1 cellular context compared by ENCODE assay signal in the genomic region with DNA sequence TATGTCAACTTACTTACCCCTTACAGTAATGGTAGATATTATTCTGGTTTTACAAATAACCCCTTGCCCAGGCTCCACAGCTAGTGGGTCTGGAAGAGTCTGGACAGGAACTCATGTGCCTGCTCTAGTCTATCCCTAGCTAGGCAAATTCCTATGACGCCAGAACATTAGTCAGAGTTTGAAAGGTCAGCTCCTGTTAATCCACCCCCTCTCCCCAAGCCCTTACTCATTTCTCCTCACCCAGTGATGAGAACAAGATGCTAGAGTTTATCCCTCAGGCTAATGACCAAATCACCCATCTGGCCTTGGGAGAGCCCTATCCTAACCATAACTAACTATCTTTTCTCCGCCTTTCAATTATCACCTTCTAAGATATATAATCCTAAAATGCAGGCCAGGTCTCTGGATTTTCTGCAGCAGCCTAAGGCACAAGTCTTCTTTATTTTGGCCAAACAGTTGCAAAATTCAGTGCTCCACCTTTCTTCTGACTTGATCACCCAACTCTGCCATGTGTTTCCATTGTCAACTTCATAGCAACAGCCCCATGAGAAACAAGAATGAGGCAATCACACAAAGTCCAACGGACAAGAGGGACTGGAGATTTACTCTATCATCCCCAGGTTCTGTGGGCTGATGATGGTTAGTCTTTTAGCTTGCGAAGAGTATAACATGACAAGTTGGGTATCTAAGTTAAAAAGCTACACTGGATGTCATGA.
TF ChIP-seq lines count a peak whose summit lies in the region.

No MANE protein-coding gene starts in this region.

TF ChIP-seq in HepG2, 621 proteins besides CTCF, POLR2A, EP300 and RAD21 (continued from another document and continues in another):
- no peak for TF ChIP-seq ZNF362 (CRISPR knock-in tag; IDR thresholded peaks at IDR 0.05; ENCODE audit: borderline replicate concordance)
- TF ChIP-seq, protein P1, sequence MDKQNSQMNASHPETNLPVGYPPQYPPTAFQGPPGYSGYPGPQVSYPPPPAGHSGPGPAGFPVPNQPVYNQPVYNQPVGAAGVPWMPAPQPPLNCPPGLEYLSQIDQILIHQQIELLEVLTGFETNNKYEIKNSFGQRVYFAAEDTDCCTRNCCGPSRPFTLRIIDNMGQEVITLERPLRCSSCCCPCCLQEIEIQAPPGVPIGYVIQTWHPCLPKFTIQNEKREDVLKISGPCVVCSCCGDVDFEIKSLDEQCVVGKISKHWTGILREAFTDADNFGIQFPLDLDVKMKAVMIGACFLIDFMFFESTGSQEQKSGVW (CRISPR knock-in tag; IDR thresholded peaks at IDR 0.05; ENCODE audit: borderline replicate concordance), result no peak
- no peak for TF ChIP-seq FOXP4 (CRISPR knock-in tag; IDR thresholded peaks at IDR 0.05)
- TF ChIP-seq ZNF44 (CRISPR knock-in tag; IDR thresholded peaks at IDR 0.05), result no peak
- TF ChIP-seq, protein P2, sequence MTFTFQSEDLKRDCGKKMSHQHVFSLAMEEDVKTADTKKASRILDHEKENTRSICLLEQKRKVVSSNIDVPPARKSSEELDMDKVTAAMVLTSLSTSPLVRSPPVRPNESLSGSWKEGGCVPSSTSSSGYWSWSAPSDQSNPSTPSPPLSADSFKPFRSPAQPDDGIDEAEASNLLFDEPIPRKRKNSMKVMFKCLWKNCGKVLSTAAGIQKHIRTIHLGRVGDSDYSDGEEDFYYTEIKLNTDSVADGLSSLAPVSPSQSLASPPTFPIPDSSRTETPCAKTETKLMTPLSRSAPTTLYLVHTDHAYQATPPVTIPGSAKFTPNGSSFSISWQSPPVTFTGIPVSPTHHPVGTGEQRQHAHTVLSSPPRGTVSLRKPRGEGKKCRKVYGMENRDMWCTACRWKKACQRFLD (CRISPR knock-in tag; IDR thresholded peaks at IDR 0.05; ENCODE audit: borderline replicate concordance), result no peak
- TF ChIP-seq, protein P3, sequence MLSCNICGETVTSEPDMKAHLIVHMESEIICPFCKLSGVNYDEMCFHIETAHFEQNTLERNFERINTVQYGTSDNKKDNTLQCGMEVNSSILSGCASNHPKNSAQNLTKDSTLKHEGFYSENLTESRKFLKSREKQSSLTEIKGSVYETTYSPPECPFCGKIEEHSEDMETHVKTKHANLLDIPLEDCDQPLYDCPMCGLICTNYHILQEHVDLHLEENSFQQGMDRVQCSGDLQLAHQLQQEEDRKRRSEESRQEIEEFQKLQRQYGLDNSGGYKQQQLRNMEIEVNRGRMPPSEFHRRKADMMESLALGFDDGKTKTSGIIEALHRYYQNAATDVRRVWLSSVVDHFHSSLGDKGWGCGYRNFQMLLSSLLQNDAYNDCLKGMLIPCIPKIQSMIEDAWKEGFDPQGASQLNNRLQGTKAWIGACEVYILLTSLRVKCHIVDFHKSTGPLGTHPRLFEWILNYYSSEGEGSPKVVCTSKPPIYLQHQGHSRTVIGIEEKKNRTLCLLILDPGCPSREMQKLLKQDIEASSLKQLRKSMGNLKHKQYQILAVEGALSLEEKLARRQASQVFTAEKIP (CRISPR knock-in tag; IDR thresholded peaks at IDR 0.05; ENCODE audit: borderline replicate concordance), result no peak
- peak in 1 of 2 experiments; percentile 75; a peak in 2 of 4 replicates for TF ChIP-seq NR2F1 (CRISPR knock-in tag; IDR thresholded peaks at IDR 0.05)
- no peak for TF ChIP-seq HDAC2 (CRISPR knock-in tag; IDR thresholded peaks at IDR 0.05)
- TF ChIP-seq, protein P4, sequence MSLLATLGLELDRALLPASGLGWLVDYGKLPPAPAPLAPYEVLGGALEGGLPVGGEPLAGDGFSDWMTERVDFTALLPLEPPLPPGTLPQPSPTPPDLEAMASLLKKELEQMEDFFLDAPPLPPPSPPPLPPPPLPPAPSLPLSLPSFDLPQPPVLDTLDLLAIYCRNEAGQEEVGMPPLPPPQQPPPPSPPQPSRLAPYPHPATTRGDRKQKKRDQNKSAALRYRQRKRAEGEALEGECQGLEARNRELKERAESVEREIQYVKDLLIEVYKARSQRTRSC (CRISPR knock-in tag; IDR thresholded peaks at IDR 0.05; ENCODE audit: low read depth), result no peak
- TF ChIP-seq RBAK (CRISPR knock-in tag; IDR thresholded peaks at IDR 0.05), result no peak
- TF ChIP-seq NONO (IDR thresholded peaks at IDR 0.05), result no peak
- no peak for TF ChIP-seq NONO (CRISPR knock-in tag; conservative IDR thresholded peaks at IDR 0.05)
- no peak for TF ChIP-seq ZNF484 (CRISPR knock-in tag; IDR thresholded peaks at IDR 0.05; ENCODE audit: borderline replicate concordance, low read depth)
- TF ChIP-seq GZF1 (CRISPR knock-in tag; IDR thresholded peaks at IDR 0.05), result no peak
- TF ChIP-seq ZNF572 (CRISPR knock-in tag; IDR thresholded peaks at IDR 0.05), result no peak
- TF ChIP-seq HNRNPK (IDR thresholded peaks at IDR 0.05; ENCODE audit: low read depth, low read length, poor library complexity, severe bottlenecking), result peak; percentile 16
- TF ChIP-seq RARG (CRISPR knock-in tag; IDR thresholded peaks at IDR 0.05; ENCODE audit: low read depth), result no peak
- no peak for TF ChIP-seq ZSCAN25 (CRISPR knock-in tag; IDR thresholded peaks at IDR 0.05)
- no peak for TF ChIP-seq ASH2L (IDR thresholded peaks at IDR 0.05; ENCODE audit: insufficient read length, low read depth, low read length)
- TF ChIP-seq ZC3H13 (CRISPR knock-in tag; IDR thresholded peaks at IDR 0.05), result no peak
- TF ChIP-seq ADNP (CRISPR knock-in tag; IDR thresholded peaks at IDR 0.05), result no peak
- no peak for TF ChIP-seq ZSCAN22 (CRISPR knock-in tag; IDR thresholded peaks at IDR 0.05)
- TF ChIP-seq BORCS8-MEF2B (CRISPR knock-in tag; IDR thresholded peaks at IDR 0.05), result no peak
- TF ChIP-seq, protein P5, sequence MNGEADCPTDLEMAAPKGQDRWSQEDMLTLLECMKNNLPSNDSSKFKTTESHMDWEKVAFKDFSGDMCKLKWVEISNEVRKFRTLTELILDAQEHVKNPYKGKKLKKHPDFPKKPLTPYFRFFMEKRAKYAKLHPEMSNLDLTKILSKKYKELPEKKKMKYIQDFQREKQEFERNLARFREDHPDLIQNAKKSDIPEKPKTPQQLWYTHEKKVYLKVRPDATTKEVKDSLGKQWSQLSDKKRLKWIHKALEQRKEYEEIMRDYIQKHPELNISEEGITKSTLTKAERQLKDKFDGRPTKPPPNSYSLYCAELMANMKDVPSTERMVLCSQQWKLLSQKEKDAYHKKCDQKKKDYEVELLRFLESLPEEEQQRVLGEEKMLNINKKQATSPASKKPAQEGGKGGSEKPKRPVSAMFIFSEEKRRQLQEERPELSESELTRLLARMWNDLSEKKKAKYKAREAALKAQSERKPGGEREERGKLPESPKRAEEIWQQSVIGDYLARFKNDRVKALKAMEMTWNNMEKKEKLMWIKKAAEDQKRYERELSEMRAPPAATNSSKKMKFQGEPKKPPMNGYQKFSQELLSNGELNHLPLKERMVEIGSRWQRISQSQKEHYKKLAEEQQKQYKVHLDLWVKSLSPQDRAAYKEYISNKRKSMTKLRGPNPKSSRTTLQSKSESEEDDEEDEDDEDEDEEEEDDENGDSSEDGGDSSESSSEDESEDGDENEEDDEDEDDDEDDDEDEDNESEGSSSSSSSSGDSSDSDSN (CRISPR knock-in tag; IDR thresholded peaks at IDR 0.05), result no peak
- TF ChIP-seq ZNF614 (CRISPR knock-in tag; IDR thresholded peaks at IDR 0.05; ENCODE audit: borderline replicate concordance), result no peak
- TF ChIP-seq ZNF431 (CRISPR knock-in tag; IDR thresholded peaks at IDR 0.05; ENCODE audit: borderline replicate concordance, low read depth), result no peak
- no peak for TF ChIP-seq ZNF781 (CRISPR knock-in tag; IDR thresholded peaks at IDR 0.05; ENCODE audit: borderline replicate concordance, not compliant biosample characterization)
- no peak for TF ChIP-seq CERS6 (CRISPR knock-in tag; IDR thresholded peaks at IDR 0.05)
- no peak for TF ChIP-seq TCF12 (IDR thresholded peaks at IDR 0.05)
- no peak for TF ChIP-seq TCF12 (CRISPR knock-in tag; IDR thresholded peaks at IDR 0.05)
- TF ChIP-seq PCBP1 (IDR thresholded peaks at IDR 0.05; ENCODE audit: borderline replicate concordance, low read depth, low read length), result no peak
- TF ChIP-seq, protein P6, sequence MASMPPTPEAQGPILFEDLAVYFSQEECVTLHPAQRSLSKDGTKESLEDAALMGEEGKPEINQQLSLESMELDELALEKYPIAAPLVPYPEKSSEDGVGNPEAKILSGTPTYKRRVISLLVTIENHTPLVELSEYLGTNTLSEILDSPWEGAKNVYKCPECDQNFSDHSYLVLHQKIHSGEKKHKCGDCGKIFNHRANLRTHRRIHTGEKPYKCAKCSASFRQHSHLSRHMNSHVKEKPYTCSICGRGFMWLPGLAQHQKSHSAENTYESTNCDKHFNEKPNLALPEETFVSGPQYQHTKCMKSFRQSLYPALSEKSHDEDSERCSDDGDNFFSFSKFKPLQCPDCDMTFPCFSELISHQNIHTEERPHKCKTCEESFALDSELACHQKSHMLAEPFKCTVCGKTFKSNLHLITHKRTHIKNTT (CRISPR knock-in tag; IDR thresholded peaks at IDR 0.05), result no peak
- no peak for TF ChIP-seq ZNF878 (CRISPR knock-in tag; IDR thresholded peaks at IDR 0.05)
- TF ChIP-seq PITX1 (CRISPR knock-in tag; IDR thresholded peaks at IDR 0.05), result no peak
- 0 out of 2 replicates have a peak, but pooled peaks have one; percentile 30 for TF ChIP-seq ERF (CRISPR knock-in tag; IDR thresholded peaks at IDR 0.05)
- TF ChIP-seq CEBPG (CRISPR knock-in tag; IDR thresholded peaks at IDR 0.05), result peak; percentile 89
- no peak for TF ChIP-seq POLR2AphosphoS2 (IDR thresholded peaks at IDR 0.05; ENCODE audit: low read depth, low read length)
- TF ChIP-seq ZMYM2 (CRISPR knock-in tag; IDR thresholded peaks at IDR 0.05), result no peak
- no peak for TF ChIP-seq PBX3 (CRISPR knock-in tag; IDR thresholded peaks at IDR 0.05; ENCODE audit: borderline replicate concordance)
- TF ChIP-seq ZBTB1 (CRISPR knock-in tag; IDR thresholded peaks at IDR 0.05; ENCODE audit: borderline replicate concordance), result no peak
- TF ChIP-seq, protein P7, sequence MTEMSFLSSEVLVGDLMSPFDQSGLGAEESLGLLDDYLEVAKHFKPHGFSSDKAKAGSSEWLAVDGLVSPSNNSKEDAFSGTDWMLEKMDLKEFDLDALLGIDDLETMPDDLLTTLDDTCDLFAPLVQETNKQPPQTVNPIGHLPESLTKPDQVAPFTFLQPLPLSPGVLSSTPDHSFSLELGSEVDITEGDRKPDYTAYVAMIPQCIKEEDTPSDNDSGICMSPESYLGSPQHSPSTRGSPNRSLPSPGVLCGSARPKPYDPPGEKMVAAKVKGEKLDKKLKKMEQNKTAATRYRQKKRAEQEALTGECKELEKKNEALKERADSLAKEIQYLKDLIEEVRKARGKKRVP (CRISPR knock-in tag; IDR thresholded peaks at IDR 0.05), result 0 out of 4 replicates have a peak, but pooled peaks of 1 of the 2 experiments have one; percentile 36
- no peak for TF ChIP-seq TBP (CRISPR knock-in tag; IDR thresholded peaks at IDR 0.05)
- no peak for TF ChIP-seq MZF1 (CRISPR knock-in tag; IDR thresholded peaks at IDR 0.05; ENCODE audit: borderline replicate concordance)
- TF ChIP-seq CEBPB (IDR thresholded peaks at IDR 0.05; ENCODE audit: borderline replicate concordance, low read depth, low read length), result peak; percentile 88
- no peak for TF ChIP-seq ZNF143 (CRISPR knock-in tag; IDR thresholded peaks at IDR 0.05)
- TF ChIP-seq KDM4B (CRISPR knock-in tag; IDR thresholded peaks at IDR 0.05), result no peak
- TF ChIP-seq ZMYM4 (CRISPR knock-in tag; IDR thresholded peaks at IDR 0.05), result 0 out of 2 replicates have a peak, but pooled peaks have one; percentile 17
- TF ChIP-seq, protein P8, sequence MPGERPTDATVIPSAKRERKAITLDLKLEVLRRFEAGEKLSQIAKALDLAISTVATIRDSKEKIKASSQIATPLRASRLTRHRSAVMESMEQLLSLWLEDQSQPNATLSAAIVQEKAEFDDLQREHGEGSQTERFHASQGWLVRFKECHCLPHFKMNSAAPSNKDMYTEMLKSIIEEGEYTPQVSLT (CRISPR knock-in tag; IDR thresholded peaks at IDR 0.05; ENCODE audit: borderline replicate concordance, low read depth), result no peak
- no peak for TF ChIP-seq ZNF761 (CRISPR knock-in tag; conservative IDR thresholded peaks at IDR 0.05)
- no peak for TF ChIP-seq ISX (CRISPR knock-in tag; conservative IDR thresholded peaks at IDR 0.05)
